Comparison of ENCODE assay signal across 21 cellular contexts in the genomic region with DNA sequence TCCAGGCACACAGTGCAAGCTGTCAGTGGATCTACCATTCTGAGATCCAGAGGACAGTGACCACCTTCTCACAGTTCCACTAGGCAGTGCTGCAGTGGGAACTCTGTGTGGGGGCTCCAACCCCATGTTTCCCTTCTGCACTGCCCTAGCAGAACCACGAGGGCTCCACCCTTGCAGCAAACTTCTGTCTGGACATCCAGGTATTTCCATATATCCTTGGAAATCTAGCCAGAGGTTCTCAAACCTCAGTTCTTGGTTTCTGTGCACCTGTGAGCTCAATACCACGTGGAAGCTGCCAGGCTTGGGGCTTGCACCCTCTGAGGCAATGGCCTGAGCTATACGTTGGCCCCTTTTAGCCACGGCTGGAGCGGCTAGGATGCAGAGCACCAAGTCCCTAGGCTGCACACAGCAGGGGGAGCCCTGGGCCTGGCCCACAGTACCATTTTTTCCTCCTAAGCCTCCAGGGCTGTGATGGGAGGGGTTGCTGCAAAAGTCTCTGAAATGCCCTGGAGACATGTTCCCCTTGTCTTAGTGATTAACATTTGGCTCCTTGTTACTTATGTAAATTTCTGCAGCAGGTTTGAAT.
"Had no signal": no experiment of that assay in that cellular context is flagged by ENCODE, and none has a peak within 500 bp of the region (broad histone marks: within the 10 kb centered on the region; RNA-seq: fewer than 3 reads in every experiment).

No MANE protein-coding gene starts in this region.

- ATAC-seq: activated T-cell treated with anti-CD3 and anti-CD28 coated beads, Interleukin-2, amount 50 U/mL, for 4 hours; gastrocnemius medialis; left cardiac atrium; natural killer cell treated with Interleukin-12 subunit alpha and Interleukin-12 subunit beta and Interleukin-15 and Interleukin-18, amount 100 ng/mL, for 72 hours; psoas muscle; right cardiac atrium had no signal

- H3K27ac ChIP-seq: esophagus squamous epithelium, ovary, psoas muscle, tibial artery had no signal

- DNase-seq: activated CD4-positive, alpha-beta T cell treated with anti-CD3 and anti-CD28 coated beads for 4 hours; activated CD4-positive, alpha-beta T cell treated with anti-CD3 and anti-CD28 coated beads, Interleukin-2, amount 50 U/mL, for 48 hours; activated CD4-positive, CD25-positive, alpha-beta regulatory T cell; activated CD8-positive, alpha-beta memory T cell treated with anti-CD3 and anti-CD28 coated beads, Interleukin-2, amount 50 U/mL, for 48 hours; activated naive CD4-positive, alpha-beta T cell treated with Interleukin-2 at 50 U/mL for 16 hours; activated naive CD8-positive, alpha-beta T cell treated with anti-CD3 and anti-CD28 coated beads for 36 hours; activated T-cell treated with anti-CD3 and anti-CD28 coated beads, Interleukin-2, amount 50 U/mL, for 4 hours; effector memory CD4-positive, alpha-beta T cell; esophagus squamous epithelium; gastrocnemius medialis; head of caudate nucleus; hypothalamus; islet precursor cell; left cardiac atrium; ovary; psoas muscle; stimulated activated CD4-positive, alpha-beta T cell treated with anti-CD3 and anti-CD28 coated beads, Interleukin-1b, Interleukin-23, amount 100 ng/mL, for 48 hours; substantia nigra; tibial artery had no signal

- H3K27me3 ChIP-seq: esophagus squamous epithelium, gastrocnemius medialis, ovary, tibial artery had no signal

- H3K36me3 ChIP-seq: gastrocnemius medialis, ovary had no signal

- H3K4me3 ChIP-seq: esophagus squamous epithelium, gastrocnemius medialis, ovary, psoas muscle, tibial artery had no signal
